Comparison of ENCODE assay signal across 2 cellular contexts in genomic region chr2:135252805-135253458, GRCh38.
TF ChIP-seq lines count a peak whose summit lies in the region.

No MANE protein-coding gene starts in this region.

TF ChIP-seq in HepG2, 621 proteins besides CTCF, POLR2A, EP300 and RAD21 (continued from another document):
- no peak for TF ChIP-seq ZNF580 (CRISPR knock-in tag; IDR thresholded peaks at IDR 0.05; ENCODE audit: borderline replicate concordance, low read depth)
- TF ChIP-seq ZBTB21 (CRISPR knock-in tag; IDR thresholded peaks at IDR 0.05): no peak
- no peak for TF ChIP-seq NFIC (IDR thresholded peaks at IDR 0.05; ENCODE audit: low read length)
- no peak for TF ChIP-seq FOXA3 (CRISPR knock-in tag; IDR thresholded peaks at IDR 0.05)
- TF ChIP-seq ZFP90 (CRISPR knock-in tag; IDR thresholded peaks at IDR 0.05; ENCODE audit: borderline replicate concordance): no peak
TF ChIP-seq in HepG2: peak in this region for 0.

TF ChIP-seq in H1, 55 proteins besides CTCF, POLR2A, EP300 and RAD21 (continued from another document):
- TF ChIP-seq ATF2 (IDR thresholded peaks at IDR 0.05; ENCODE audit: low read length): no peak
